In genomic region chr4:65670331-65671031, GRCh38 we compare ENCODE assay signal across 8 cellular contexts. TPM values are rescaled to one million over a fixed set of nuclear protein-coding genes. Genes with fewer than 3 reads are reported as not detected.
DNase-seq lines count a peak whose midpoint lies in the region.

Gene EPHA5 (minus strand): TSS chr4:65670489. CDS start chr4:65669742, 747 bp downstream.

- peak; percentile 52 for DNase-seq in GM03348 (ENCODE audit: low spot score)
- DNase-seq in Kasumi-1 (lab: John Stamatoyannopoulos, UW), result peak; percentile 68 to 85
- no peak for DNase-seq in T-helper 2 cell treated with Interferon-gamma antibody and Interleukin-4, amounts not matched to agents 5 μg/mL and 100 μg/mL, for 36 hours (ENCODE audit: low spot score)
- DNase-seq in fibroblast of gingiva (ENCODE audit: low read depth), result peak; percentile 77
- DNase-seq in mucosa of gallbladder (ENCODE audit: low spot score), result peak; percentile 44
- no peak for DNase-seq in activated effector memory CD4-positive, alpha-beta T cell treated with anti-CD3 and anti-CD28 coated beads, Interleukin-2, amount 50 U/mL, for 16 hours
- no peak for DNase-seq in stimulated activated CD4-positive, alpha-beta T cell treated with anti-CD3 and anti-CD28 coated beads, Interleukin-4, amount 100 ng/mL, for 4 hours
- DNase-seq in germinal center (ENCODE audit: low spot score), result no peak

- H3K9me3 Mint-ChIP-seq in T-helper 2 cell treated with Interferon-gamma antibody and Interleukin-4, amounts not matched to agents 5 μg/mL and 100 μg/mL, for 36 hours, result no peaks in the 10 kb centered on the region

- H3K27me3 Mint-ChIP-seq in T-helper 2 cell treated with Interferon-gamma antibody and Interleukin-4, amounts not matched to agents 5 μg/mL and 100 μg/mL, for 36 hours (ENCODE audit: low read depth), result peaks cover 46% of the 10 kb centered on the region

- peak within 1 kb of the TSS; percentile 35 for H3K4me3 Mint-ChIP-seq in T-helper 2 cell treated with Interferon-gamma antibody and Interleukin-4, amounts not matched to agents 5 μg/mL and 100 μg/mL, for 36 hours

- no peaks in the 10 kb centered on the region for H3K36me3 Mint-ChIP-seq in T-helper 2 cell treated with Interferon-gamma antibody and Interleukin-4, amounts not matched to agents 5 μg/mL and 100 μg/mL, for 36 hours (ENCODE audit: low read depth)

- peaks cover 4% of the 10 kb centered on the region for H3K4me1 Mint-ChIP-seq in T-helper 2 cell treated with Interferon-gamma antibody and Interleukin-4, amounts not matched to agents 5 μg/mL and 100 μg/mL, for 36 hours (ENCODE audit: low read depth)

- H3K27ac Mint-ChIP-seq in T-helper 2 cell treated with Interferon-gamma antibody and Interleukin-4, amounts not matched to agents 5 μg/mL and 100 μg/mL, for 36 hours, result no peak within 1 kb of the TSS

RNA-seq across cellular contexts. Expression of gene EPHA5, which starts in this region (rescaled TPM):
- 0.14 TPM for total RNA-seq in mucosa of gallbladder

Comparison
In these comparisons a context has a peak if more than half of its experiments do, and no peak if none do; other contexts are left out.
1. Peak in DNase-seq in mucosa of gallbladder; RNA of the gene not detected or under 1 TPM.
2. DNase-seq: peak in GM03348 (single experiment), Kasumi-1 (2 of 2) and fibroblast of gingiva (single experiment); none in T-helper 2 cell treated with Interferon-gamma antibody and Interleukin-4, amounts not matched to agents 5 μg/mL and 100 μg/mL, for 36 hours (single experiment), activated effector memory CD4-positive, alpha-beta T cell treated with anti-CD3 and anti-CD28 coated beads, Interleukin-2, amount 50 U/mL, for 16 hours (single experiment), stimulated activated CD4-positive, alpha-beta T cell treated with anti-CD3 and anti-CD28 coated beads, Interleukin-4, amount 100 ng/mL, for 4 hours (0 of 2) and germinal center (single experiment).